ENCODE assay signal across 8 cellular contexts in the genomic region with DNA sequence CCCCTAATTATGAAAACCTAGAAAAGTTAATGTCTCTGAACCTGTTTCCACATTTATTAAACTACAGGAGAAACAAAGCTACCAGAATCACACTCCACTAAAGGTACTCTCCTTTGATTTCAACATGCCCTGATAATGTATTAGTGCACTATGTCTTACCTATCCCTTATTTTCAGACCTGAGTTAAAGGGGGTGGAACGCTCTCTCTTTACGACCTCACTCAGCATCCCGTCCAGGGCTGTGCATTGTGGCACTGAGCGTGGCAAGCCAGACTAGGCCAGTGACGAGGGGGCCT. TPM values are rescaled to one million over a fixed set of nuclear protein-coding genes. Genes with fewer than 3 reads are reported as not detected.
DNase-seq lines count a peak whose midpoint lies in the region; ATAC-seq and TF ChIP-seq lines count a peak whose summit lies in the region.

No MANE protein-coding gene starts in this region.

- no peaks in the 10 kb centered on the region for H3K27me3 Mint-ChIP-seq in activated naive CD4-positive, alpha-beta T cell treated with anti-CD3 and anti-CD28 coated beads, Interleukin-2, amount 10 ng/mL, durations not matched to agents 7 days and 5 days
- no peaks in the 10 kb centered on the region for H3K27me3 Mint-ChIP-seq in T-cell

- peaks cover 2% of the 10 kb centered on the region for H3K9me3 Mint-ChIP-seq in activated naive CD4-positive, alpha-beta T cell treated with anti-CD3 and anti-CD28 coated beads, Interleukin-2, amount 10 ng/mL, durations not matched to agents 7 days and 5 days
- no peaks in the 10 kb centered on the region for H3K9me3 Mint-ChIP-seq in T-cell

- CTCF ChIA-PET in activated naive CD4-positive, alpha-beta T cell treated with anti-CD3 and anti-CD28 coated beads, Interleukin-2, amount 10 ng/mL, durations not matched to agents 7 days and 5 days (lab: Charles Lee) = interaction anchor here (1.0 to 3.6 kb wide), 5 partner anchors 9 to 54 kb away, joined by 3 to 16 read pairs (median 12); no protein-coding TSS in a partner anchor
- CTCF ChIA-PET in T-cell (lab: Charles Lee) = interaction anchor here in 1 of 2 donors (1.2 to 2.5 kb wide), 3 partner anchors 9 to 54 kb away, joined by 4 to 13 read pairs (median 5); a partner anchor contains a TSS

- ATAC-seq in T-cell (replicated peaks in 1 of 4) = peak; percentile 63 to 74 (median 70)
- peak; percentile 63 for ATAC-seq in sciatic nerve

- no peak for TF ChIP-seq CTCF in foreskin fibroblast (IDR thresholded peaks at IDR 0.05; ENCODE audit: low read depth, low read length)

- POLR2A ChIA-PET in T-cell (lab: Charles Lee) = interaction anchor here (0.5 to 0.8 kb wide), 4 partner anchors 10 to 110 kb away, joined by 3 read pairs; no protein-coding TSS in a partner anchor

- intact Hi-C loops in sciatic nerve (cut with DNase I) = no loop called here

- H3K4me3 ChIP-seq in foreskin fibroblast (ENCODE audit: low read depth in 1 of 2, low read length in 2 of 2) = peak overlapping the region; percentile 56 to 81

- H3K4me3 Mint-ChIP-seq in activated naive CD4-positive, alpha-beta T cell treated with anti-CD3 and anti-CD28 coated beads, Interleukin-2, amount 10 ng/mL, durations not matched to agents 7 days and 5 days = peak overlapping the region; percentile 96
- peak overlapping the region; percentile 84 to 99 (median 98) for H3K4me3 Mint-ChIP-seq in T-cell

- peaks cover 27% of the 10 kb centered on the region for H3K36me3 Mint-ChIP-seq in activated naive CD4-positive, alpha-beta T cell treated with anti-CD3 and anti-CD28 coated beads, Interleukin-2, amount 10 ng/mL, durations not matched to agents 7 days and 5 days
- H3K36me3 Mint-ChIP-seq in T-cell = peaks cover 6% of the 10 kb centered on the region

- H3K27ac Mint-ChIP-seq in activated naive CD4-positive, alpha-beta T cell treated with anti-CD3 and anti-CD28 coated beads, Interleukin-2, amount 10 ng/mL, durations not matched to agents 7 days and 5 days = peak overlapping the region; percentile 95
- H3K27ac Mint-ChIP-seq in T-cell = peak overlapping the region; percentile 96 to 98

- H3K4me1 Mint-ChIP-seq in activated naive CD4-positive, alpha-beta T cell treated with anti-CD3 and anti-CD28 coated beads, Interleukin-2, amount 10 ng/mL, durations not matched to agents 7 days and 5 days = peaks cover 34% of the 10 kb centered on the region
- H3K4me1 Mint-ChIP-seq in T-cell = peaks cover 35 to 46% (median 45%) of the 10 kb centered on the region in 3 donors

- DNase-seq in activated naive CD4-positive, alpha-beta T cell treated with anti-CD3 and anti-CD28 coated beads, Interleukin-2, amount 10 ng/mL, durations not matched to agents 7 days and 5 days = peak; percentile 56
- no peak for DNase-seq in activated naive CD4-positive, alpha-beta T cell treated with Interleukin-2 at 50 U/mL for 16 hours
- peak in 6 of 34 experiments; percentile 14 to 38 (median 25) for DNase-seq in T-cell
- no peak for DNase-seq in foreskin fibroblast
- no peak for DNase-seq in sciatic nerve (ENCODE audit: low spot score)
- no peak for DNase-seq in kidney tubule cell (ENCODE audit: low spot score)
- no peak for DNase-seq in NCI-H1048 (lab: John Stamatoyannopoulos, UW)
- no peak for DNase-seq in stimulated activated CD4-positive, alpha-beta T cell treated with anti-CD3 and anti-CD28 coated beads, Interleukin-4, amount 100 ng/mL, for 4 hours

RNA-seq across cellular contexts. Expression of a gene that starts 0.7 kb away (rescaled TPM):
- total RNA-seq in T-cell (10 to 100 TPM; 26.2 to 59.9 (median 55.4) TPM), sciatic nerve (27.7 TPM)

RNA-seq across cellular contexts. Expression of a gene that starts 11.3 kb away (rescaled TPM):
- total RNA-seq in T-cell (10 to 100 TPM; 29.6 to 71.1 (median 56.7) TPM), sciatic nerve (47.2 TPM)

RNA-seq across cellular contexts. Expression of a gene that starts 53.2 kb away (rescaled TPM):
- total RNA-seq in T-cell (1 to 10 TPM in 1 of 5 donors, under 1 TPM in 4; 0.32 to 1.3 (median 0.68) TPM), sciatic nerve (9.8 TPM)
